Comparison of ENCODE assay signal across 7 cellular contexts in the genomic region with DNA sequence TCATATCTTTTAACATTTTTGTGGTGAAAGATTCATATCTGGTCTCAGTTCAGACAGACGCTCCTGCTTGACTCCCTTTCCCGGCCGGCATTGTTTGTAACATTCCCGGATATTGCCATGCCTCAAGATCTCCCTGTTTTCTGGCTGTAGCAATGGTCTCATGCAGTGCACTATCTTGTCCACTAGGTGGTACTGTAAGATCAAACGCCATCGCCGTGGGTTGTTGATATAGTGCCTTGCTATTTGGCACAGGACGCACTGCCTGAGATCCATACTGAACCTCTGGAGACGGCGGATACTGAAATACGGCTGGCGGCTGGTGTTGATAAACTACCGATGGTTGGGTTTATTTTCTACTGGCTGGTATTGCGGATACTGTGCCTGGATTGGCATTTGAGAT.
DNase-seq lines count a peak whose midpoint lies in the region; ATAC-seq, FAIRE-seq and TF ChIP-seq lines count a peak whose summit lies in the region.
"Not testable (repeated sequence)": the region's sequence is repeated elsewhere in the genome, so short reads cannot be mapped to it uniquely, and the experiment has no call there.

No MANE protein-coding gene starts in this region.

- not testable (repeated sequence) for H3K9ac ChIP-seq in endothelial cell of umbilical vein (replicated peaks; ENCODE audit: extremely low read depth, insufficient read depth, low read length); HepG2 (ENCODE audit: insufficient read depth, low read depth, low read length)

- not testable (repeated sequence) for H3K9me3 Mint-ChIP-seq in osteocyte (ENCODE audit: unreplicated experiment)

- not testable (repeated sequence) for H3K4me3 ChIP-seq in Peyer's patch; endothelial cell of umbilical vein (replicated peaks in 1 of 3; ENCODE audit: insufficient read depth in 1 of 3, low read depth in 1 of 3, low read length in 3 of 3); HepG2 (replicated peaks in 1 of 3; ENCODE audit: insufficient read depth in 1 of 3, low read depth in 2 of 3, low read length in 3 of 3); testis
- H3K4me3 ChIP-seq in ascending aorta = peak overlapping the region in 1 of 2 donors; percentile 22

- H3K36me3 ChIP-seq in Peyer's patch; ascending aorta; endothelial cell of umbilical vein (ENCODE audit: control insufficient read depth in 2 of 2, extremely low read depth in 1 of 2, insufficient read depth in 2 of 2, low read length in 2 of 2); HepG2 (replicated peaks in 1 of 2; ENCODE audit: control insufficient read depth in 1 of 2, insufficient read depth in 2 of 2, low read length in 2 of 2); testis (ENCODE audit: low read depth, missing control alignments): not testable (repeated sequence)

- CTCF ChIA-PET in endothelial cell of umbilical vein (lab: Charles Lee) = interaction anchor here (0.9 to 1.8 kb wide), 2 partner anchors 123 to 198 kb away, joined by 3 to 6 read pairs; no protein-coding TSS in a partner anchor
- CTCF ChIA-PET in HepG2 (lab: Yijun Ruan, JAX; ENCODE audit: low intra/inter-chr PET ratio, low total read pairs) = not testable (repeated sequence)

- not testable (repeated sequence) for H3K27ac Mint-ChIP-seq in osteocyte (ENCODE audit: unreplicated experiment)

- intact Hi-C loops in ascending aorta (cut with DNase I); testis (cut with DNase I; ENCODE audit: low total_unique reads): not testable (repeated sequence)
- intact Hi-C loops in endothelial cell of umbilical vein (cut with micrococcal nuclease) (loop anchor here (5.0 to 10.0 kb wide), 3 partner anchors 123 to 450 kb away; no protein-coding TSS in a partner anchor), HepG2 (cut with micrococcal nuclease; ENCODE audit: unreplicated experiment) (loop anchor here (10.0 kb wide), 1 partner anchor 120 kb away; no protein-coding TSS in a partner anchor)

- H3K9me1 ChIP-seq in endothelial cell of umbilical vein (replicated peaks; ENCODE audit: control insufficient read depth, extremely low read depth, insufficient read depth, low read length) = not testable (repeated sequence)

- not testable (repeated sequence) for H3K27ac ChIP-seq in Peyer's patch; ascending aorta; endothelial cell of umbilical vein (ENCODE audit: insufficient read depth, low read depth, low read length); HepG2 (ENCODE audit: extremely low read length, insufficient read depth, low read length); testis

- not testable (repeated sequence) for BruUV-seq in endothelial cell of umbilical vein (replicated peaks; lab: Mats Ljungman, UMichigan); HepG2 (replicated peaks; lab: Mats Ljungman, UMichigan)

- not testable (repeated sequence) for H3K4me3 Mint-ChIP-seq in osteocyte (ENCODE audit: unreplicated experiment)

- 17% methylated on average over 6 of the region's 14 CpGs for WGBS in HepG2 (ENCODE audit: low lambda C conversion rate)
- 6 to 7% methylated on average over 11 to 14 of the region's 14 CpGs for WGBS in testis, 2 donors

- peak; percentile 79 for FAIRE-seq in endothelial cell of umbilical vein (lab: Jason Lieb, UNC)
- not testable (repeated sequence) for FAIRE-seq in HepG2 (lab: Jason Lieb, UNC)

- not testable (repeated sequence) for H2AFZ ChIP-seq in endothelial cell of umbilical vein (ENCODE audit: low read depth, low read length); HepG2 (ENCODE audit: low read length)

- H3K36me3 Mint-ChIP-seq in osteocyte (ENCODE audit: unreplicated experiment) = not testable (repeated sequence)

- not testable (repeated sequence) for TF ChIP-seq POLR2A in Peyer's patch (IDR thresholded peaks at IDR 0.05); endothelial cell of umbilical vein (IDR thresholded peaks at IDR 0.05; ENCODE audit: low read depth, low read length); HepG2 (IDR thresholded peaks at IDR 0.05; ENCODE audit: insufficient read depth in 1 of 2, low read depth in 2 of 2, low read length in 2 of 2); testis (IDR thresholded peaks at IDR 0.05)

- not testable (repeated sequence) for H3K4me2 ChIP-seq in endothelial cell of umbilical vein (ENCODE audit: insufficient read depth, low read length); HepG2 (ENCODE audit: low read depth, low read length)

- not testable (repeated sequence) for H3K79me2 ChIP-seq in endothelial cell of umbilical vein (ENCODE audit: control insufficient read depth, insufficient read depth, low read length); HepG2 (ENCODE audit: insufficient read depth, low read length)

- not testable (repeated sequence) for DNase-seq in Peyer's patch; ascending aorta (ENCODE audit: low spot score in 2 of 2); endothelial cell of umbilical vein (ENCODE audit: low read depth, low spot score); HepG2 (ENCODE audit: low spot score); osteocyte (ENCODE audit: extremely low spot score, unreplicated experiment)
- peak; percentile 22 for DNase-seq in testis

- H3K27me3 Mint-ChIP-seq in osteocyte (ENCODE audit: unreplicated experiment) = peaks cover 22% of the 10 kb centered on the region

- not testable (repeated sequence) for ATAC-seq in HepG2

- H3K27me3 ChIP-seq in Peyer's patch; ascending aorta; endothelial cell of umbilical vein (ENCODE audit: control insufficient read depth in 2 of 2, insufficient read depth in 2 of 2, low read length in 2 of 2); HepG2 (ENCODE audit: control insufficient read depth in 1 of 2, insufficient read depth in 2 of 2, low read length in 2 of 2); testis: not testable (repeated sequence)

- H4K20me1 ChIP-seq in endothelial cell of umbilical vein (replicated peaks; ENCODE audit: control insufficient read depth, extremely low read depth, insufficient read depth, low read length); HepG2 (ENCODE audit: insufficient read depth, low read length): not testable (repeated sequence)

- in situ Hi-C loops in HepG2 (cut with HindIII; ENCODE audit: extremely low pct_ligation_motif_present, low pct_unique_long_range_greater_than_20kb) = not testable (repeated sequence)

- TF ChIP-seq RAD21 in HepG2 (CRISPR knock-in tag; IDR thresholded peaks at IDR 0.05) = not testable (repeated sequence)

- H3K9me3 ChIP-seq in Peyer's patch; ascending aorta; endothelial cell of umbilical vein (replicated peaks; ENCODE audit: control insufficient read depth, insufficient read depth, low read length); HepG2 (ENCODE audit: low read length); testis: not testable (repeated sequence)

- dilution Hi-C loops in endothelial cell of umbilical vein (cut with MboI; ENCODE audit: extremely low pct_ligation_motif_present, low sequenced_read_pairs) = not testable (repeated sequence)

- H3K4me1 Mint-ChIP-seq in osteocyte (ENCODE audit: unreplicated experiment) = peaks cover 12% of the 10 kb centered on the region

- POLR2A ChIA-PET in endothelial cell of umbilical vein (lab: Charles Lee); HepG2 (lab: Yijun Ruan, JAX): not testable (repeated sequence)

- TF ChIP-seq EP300 in HepG2 (IDR thresholded peaks at IDR 0.05; ENCODE audit: low read depth in 2 of 2, low read length in 2 of 2); HepG2 (CRISPR knock-in tag; IDR thresholded peaks at IDR 0.05; ENCODE audit: borderline replicate concordance): not testable (repeated sequence)

- H3K4me1 ChIP-seq in Peyer's patch; ascending aorta; endothelial cell of umbilical vein (ENCODE audit: control insufficient read depth, extremely low read depth, insufficient read depth, low read length); HepG2 (ENCODE audit: insufficient read depth, low read length); testis: not testable (repeated sequence)

- TF ChIP-seq CTCF in GM12872 (IDR thresholded peaks at IDR 0.05; ENCODE audit: insufficient read depth, low read depth, low read length) = 0 out of 3 replicates have a peak, but pooled peaks have one; percentile 10
- peak; percentile 22 to 70 (median 56) for TF ChIP-seq CTCF in Peyer's patch (IDR thresholded peaks at IDR 0.05)
- peak; percentile 36 to 51 (median 37) for TF ChIP-seq CTCF in ascending aorta (IDR thresholded peaks at IDR 0.05)
- peak; percentile 3 to 8 for TF ChIP-seq CTCF in endothelial cell of umbilical vein (IDR thresholded peaks at IDR 0.05; ENCODE audit: extremely low read depth in 1 of 2, insufficient read depth in 1 of 2, low read depth in 1 of 2, low read length in 2 of 2)
- TF ChIP-seq CTCF in HepG2 (CRISPR knock-in tag; IDR thresholded peaks at IDR 0.05) = not testable (repeated sequence)
- peak; percentile 43 for TF ChIP-seq CTCF in osteocyte (IDR thresholded peaks at IDR 0.05)
- TF ChIP-seq CTCF in testis (IDR thresholded peaks at IDR 0.05) = peak; percentile 39 to 62 (median 53)

TF ChIP-seq in HepG2, 621 proteins besides CTCF, POLR2A, EP300 and RAD21:
- peak; percentile 41 for TF ChIP-seq STAG1 (CRISPR knock-in tag; IDR thresholded peaks at IDR 0.05)
TF ChIP-seq in HepG2: peak in this region for 1; not testable (repeated sequence) for 620.
